Comparison of ENCODE assay signal across 1 cellular context in genomic region chr10:47336387-47337134, GRCh38.
TF ChIP-seq lines count a peak whose summit lies in the region.

No MANE protein-coding gene starts in this region.

TF ChIP-seq in K562, 482 proteins besides CTCF, POLR2A, EP300 and RAD21 (continued from another document and continues in another):
- TF ChIP-seq ZNF639 (CRISPR knock-in tag; conservative IDR thresholded peaks at IDR 0.05 in 1 of 2, IDR thresholded peaks at IDR 0.05 in 1 of 2) (peak in 1 of 2 experiments; percentile 65; a peak in 2 of 4 replicates), GABPB1 (CRISPR knock-in tag; IDR thresholded peaks at IDR 0.05) (no peak), FOXK2 (conservative IDR thresholded peaks at IDR 0.05 in 1 of 2, IDR thresholded peaks at IDR 0.05 in 1 of 2; ENCODE audit: low read depth in 2 of 2) (peak; percentile 9 to 50; a peak in 2 of 4 replicates), ZC3H4 (CRISPR knock-in tag; IDR thresholded peaks at IDR 0.05; ENCODE audit: borderline replicate concordance) (no peak), ZNF592 (IDR thresholded peaks at IDR 0.05) (peak; percentile 87), HDAC2 (IDR thresholded peaks at IDR 0.05) (peak; percentile 61; the same call in 1 of the 2 replicates), PTRF (tag; IDR thresholded peaks at IDR 0.05) (peak; percentile 30; the same call in 1 of the 2 replicates), ZBTB7A (IDR thresholded peaks at IDR 0.05; ENCODE audit: borderline replicate concordance, control insufficient read depth, low read depth, low read length) (no peak), EGR1 (conservative IDR thresholded peaks at IDR 0.05) (peak; percentile 55), ATF2 (CRISPR knock-in tag; IDR thresholded peaks at IDR 0.05) (no peak), TOE1 (IDR thresholded peaks at IDR 0.05; ENCODE audit: borderline replicate concordance) (0 out of 2 replicates have a peak, but pooled peaks have one; percentile 27), TOE1 (CRISPR knock-in tag; IDR thresholded peaks at IDR 0.05; ENCODE audit: borderline replicate concordance, low read depth) (no peak), YY1 (IDR thresholded peaks at IDR 0.05; ENCODE audit: borderline replicate concordance in 1 of 3, control insufficient read depth in 1 of 3, extremely low read depth in 1 of 3, insufficient read depth in 3 of 3, insufficient read length in 1 of 3, insufficient replicate concordance in 2 of 3, low read depth in 1 of 3, low read length in 2 of 3) (no peak), JUND (IDR thresholded peaks at IDR 0.05; ENCODE audit: borderline replicate concordance, low read depth, low read length) (peak; percentile 55), JUND (tag; IDR thresholded peaks at IDR 0.05; ENCODE audit: borderline replicate concordance, low read depth, low read length) (peak; percentile 48; the same call in 1 of the 3 replicates), ZNF316 (IDR thresholded peaks at IDR 0.05) (peak; percentile 47), RBM17 (IDR thresholded peaks at IDR 0.05; ENCODE audit: borderline replicate concordance, low read depth, low read length) (no peak), MAFF (IDR thresholded peaks at IDR 0.05; ENCODE audit: low read length) (0 out of 2 replicates have a peak, but pooled peaks have one; percentile 23), USF1 (CRISPR knock-in tag; IDR thresholded peaks at IDR 0.05) (no peak), JUNB (CRISPR knock-in tag; conservative IDR thresholded peaks at IDR 0.05) (no peak), POLR3G (IDR thresholded peaks at IDR 0.05; ENCODE audit: extremely low read depth, insufficient read length, insufficient replicate concordance) (no peak), NR2C1 (IDR thresholded peaks at IDR 0.05) (no peak), NR2C1 (tag; IDR thresholded peaks at IDR 0.05) (peak; percentile 57), XRCC4 (IDR thresholded peaks at IDR 0.05; ENCODE audit: extremely low read depth, insufficient read depth, insufficient read length) (no peak), ZNF766 (CRISPR knock-in tag; conservative IDR thresholded peaks at IDR 0.05) (peak; percentile 80), TAF7 (tag; IDR thresholded peaks at IDR 0.05) (peak; percentile 76), HINFP (tag; conservative IDR thresholded peaks at IDR 0.05; ENCODE audit: low read depth) (0 out of 2 replicates have a peak, but pooled peaks have one; percentile 52), TCF3 (CRISPR knock-in tag; IDR thresholded peaks at IDR 0.05) (peak; percentile 72), EP400 (IDR thresholded peaks at IDR 0.05) (peak; percentile 53), ZKSCAN8 (CRISPR knock-in tag; IDR thresholded peaks at IDR 0.05) (peak; percentile 63; the same call in 1 of the 2 replicates), C11orf30 (IDR thresholded peaks at IDR 0.05; ENCODE audit: low read depth) (peak; percentile 13; the same call in 1 of the 2 replicates), SRF (CRISPR knock-in tag; IDR thresholded peaks at IDR 0.05) (peak; percentile 98 to 100), LARP7 (IDR thresholded peaks at IDR 0.05) (0 out of 2 replicates have a peak, but pooled peaks have one; percentile 11), L3MBTL2 (IDR thresholded peaks at IDR 0.05) (peak; percentile 32; the same call in 1 of the 2 replicates), ATF3 (IDR thresholded peaks at IDR 0.05) (peak; percentile 39; the same call in 1 of the 2 replicates), ATF3 (CRISPR knock-in tag; conservative IDR thresholded peaks at IDR 0.05) (no peak), BACH1 (tag; IDR thresholded peaks at IDR 0.05) (peak; percentile 82), KLF6 (CRISPR knock-in tag; IDR thresholded peaks at IDR 0.05; ENCODE audit: borderline replicate concordance) (no peak), KLF1 (tag; IDR thresholded peaks at IDR 0.05) (peak; percentile 86), GTF2A2 (tag; IDR thresholded peaks at IDR 0.05) (no peak), ETS2 (tag; IDR thresholded peaks at IDR 0.05; ENCODE audit: borderline replicate concordance, poor library complexity, severe bottlenecking) (no peak), E2F8 (IDR thresholded peaks at IDR 0.05; ENCODE audit: low read depth, partially characterized antibody) (no peak), GABPA (tag; conservative IDR thresholded peaks at IDR 0.05; ENCODE audit: low read depth) (peak; percentile 66), ZNF124 (CRISPR knock-in tag; IDR thresholded peaks at IDR 0.05) (no peak), TRIM24 (IDR thresholded peaks at IDR 0.05) (peak in 1 of 2 experiments; percentile 78; a peak in 1 of 4 replicates), ZNF224 (CRISPR knock-in tag; IDR thresholded peaks at IDR 0.05) (no peak), KHSRP (IDR thresholded peaks at IDR 0.05) (no peak), HSF4 (CRISPR knock-in tag; IDR thresholded peaks at IDR 0.05; ENCODE audit: borderline replicate concordance) (no peak), DDX20 (tag; IDR thresholded peaks at IDR 0.05; ENCODE audit: low read depth) (0 out of 2 replicates have a peak, but pooled peaks have one; percentile 48), DMBX1 (CRISPR knock-in tag; IDR thresholded peaks at IDR 0.05; ENCODE audit: borderline replicate concordance) (no peak; the same call in 1 of the 2 replicates), HDAC1 (IDR thresholded peaks at IDR 0.05) (0 out of 4 replicates have a peak, but pooled peaks of 1 of the 2 experiments have one; percentile 24), LEF1 (IDR thresholded peaks at IDR 0.05) (peak; percentile 55; the same call in 1 of the 2 replicates), PKNOX1 (IDR thresholded peaks at IDR 0.05) (0 out of 2 replicates have a peak, but pooled peaks have one; percentile 17), NR2C2 (CRISPR knock-in tag; IDR thresholded peaks at IDR 0.05) (no peak), NR2C2 (tag; IDR thresholded peaks at IDR 0.05) (peak; percentile 69), ZNF586 (CRISPR knock-in tag; conservative IDR thresholded peaks at IDR 0.05) (no peak)
